Comparison of ENCODE assay signal across 8 cellular contexts in genomic region chr1:31762726-31763670, GRCh38. TPM values are rescaled to one million over a fixed set of nuclear protein-coding genes. Genes with fewer than 3 reads are reported as not detected.
DNase-seq lines count a peak whose midpoint lies in the region; ATAC-seq and TF ChIP-seq lines count a peak whose summit lies in the region.

No MANE protein-coding gene starts in this region.

- H3K27ac Mint-ChIP-seq in HFFc6 = peak overlapping the region; percentile 82; the same call in 1 of the 2 replicates

- no peaks in the 10 kb centered on the region for H3K9me3 Mint-ChIP-seq in HFFc6

- peak overlapping the region in 10 of 11 experiments; percentile 56 to 82 (median 68); a peak in 18 of 22 replicates for H3K9ac ChIP-seq in BLaER1 treated with 17β-estradiol and CSF1 and Interleukin-3, amounts not matched to agents 10 nM and 100 nM
- H3K9ac ChIP-seq in OCI-LY1 (ENCODE audit: low read length) (peak overlapping the region; percentile 45), muscle layer of colon (ENCODE audit: low read length) (no peak overlapping the region)

- H3K4me1 Mint-ChIP-seq in HFFc6 (ENCODE audit: low read depth) = peaks cover 41% of the 10 kb centered on the region

- peak overlapping the region; percentile 89 for H3K4me3 Mint-ChIP-seq in HFFc6

- H4K20me1 ChIP-seq in BLaER1 treated with 17β-estradiol and CSF1 and Interleukin-3, amounts not matched to agents 10 nM and 100 nM = peaks cover 0 to 58% (median 12%) of the 10 kb centered on the region in 11 experiments; a peak in 11 of 22 replicates
- H4K20me1 ChIP-seq in OCI-LY1 (ENCODE audit: insufficient read depth, low read length) = no peaks in the 10 kb centered on the region

- H3K4me2 ChIP-seq in BLaER1 treated with 17β-estradiol and CSF1 and Interleukin-3, amounts not matched to agents 10 nM and 100 nM = peak overlapping the region; percentile 90 to 100 (median 99)
- peak overlapping the region; percentile 86 for H3K4me2 ChIP-seq in OCI-LY1 (ENCODE audit: low read length)

- H3K9me2 ChIP-seq in OCI-LY1 (ENCODE audit: low read depth, low read length) = no peaks in the 10 kb centered on the region

- no peaks in the 10 kb centered on the region for H3K9me3 ChIP-seq in BLaER1 treated with 17β-estradiol and CSF1 and Interleukin-3, amounts not matched to agents 10 nM and 100 nM (replicated peaks in 1 of 11)
- H3K9me3 ChIP-seq in OCI-LY1 (ENCODE audit: low read length) (no peaks in the 10 kb centered on the region), muscle layer of colon (ENCODE audit: low read length) (no peaks in the 10 kb centered on the region)

- H3K36me3 Mint-ChIP-seq in HFFc6 (ENCODE audit: low read depth) = no peaks in the 10 kb centered on the region

- ATAC-seq in HG02623 (IDR thresholded peaks at IDR 0.05; ENCODE audit: unreplicated experiment) = no peak

- H3K27ac ChIP-seq in BLaER1 treated with 17β-estradiol and CSF1 and Interleukin-3, amounts not matched to agents 10 nM and 100 nM = no peak overlapping the region; a peak in 1 of 22 replicates
- H3K27ac ChIP-seq in OCI-LY1 (ENCODE audit: low read depth, low read length, poor library complexity, severe bottlenecking) (no peak overlapping the region), muscle layer of colon (ENCODE audit: low read depth, low read length) (no peak overlapping the region)

- peak; percentile 80 for TF ChIP-seq CTCF in HFFc6 (IDR thresholded peaks at IDR 0.05)
- peak; percentile 69 for TF ChIP-seq CTCF in OCI-LY1 (IDR thresholded peaks at IDR 0.05; ENCODE audit: low read length)

- DNase-seq in HFFc6 (peak; percentile 33), activated T-cell treated with anti-CD3 and anti-CD28 coated beads for 48 hours (ENCODE audit: low read depth) (peak; percentile 73), erythroblast (lab: John Stamatoyannopoulos, UW) (peak; percentile 26 to 37)
- DNase-seq in stimulated activated naive CD4-positive, alpha-beta T cell treated with Interleukin-2 at 50 U/mL for 16 hours (lab: John Stamatoyannopoulos, UW) = peak; percentile 59

- H3K4me1 ChIP-seq in BLaER1 treated with 17β-estradiol and CSF1 and Interleukin-3, amounts not matched to agents 10 nM and 100 nM = peaks cover 23 to 71% (median 57%) of the 10 kb centered on the region in 10 experiments
- peaks cover 39% of the 10 kb centered on the region for H3K4me1 ChIP-seq in OCI-LY1 (ENCODE audit: insufficient read depth, low read length, severe bottlenecking)
- H3K4me1 ChIP-seq in muscle layer of colon (ENCODE audit: insufficient read depth, low read length) = peaks cover 25% of the 10 kb centered on the region

- no peaks in the 10 kb centered on the region for H3F3A ChIP-seq in OCI-LY1 (ENCODE audit: insufficient read depth, low read length)

- H3K27me3 ChIP-seq in BLaER1 treated with 17β-estradiol and CSF1 and Interleukin-3, amounts not matched to agents 10 nM and 100 nM = peaks cover 9 to 64% (median 28%) of the 10 kb centered on the region in 11 experiments; a peak in 18 of 22 replicates
- H3K27me3 ChIP-seq in OCI-LY1 (ENCODE audit: insufficient read depth, low read length) (no peaks in the 10 kb centered on the region), muscle layer of colon (ENCODE audit: control insufficient read depth in 1 of 2, insufficient read depth in 2 of 2, low read length in 2 of 2) (peaks cover 4 to 35% of the 10 kb centered on the region in 2 donors)

- no peaks in the 10 kb centered on the region for H3K36me3 ChIP-seq in BLaER1 treated with 17β-estradiol and CSF1 and Interleukin-3, amounts not matched to agents 10 nM and 100 nM
- H3K36me3 ChIP-seq in OCI-LY1 (ENCODE audit: insufficient read depth, low read length) (no peaks in the 10 kb centered on the region), muscle layer of colon (ENCODE audit: insufficient read depth, low read length) (no peaks in the 10 kb centered on the region)

- H3K27me3 Mint-ChIP-seq in HFFc6 (ENCODE audit: insufficient read depth) = peaks cover 8% of the 10 kb centered on the region

- H3K79me2 ChIP-seq in OCI-LY1 (ENCODE audit: insufficient read depth, low read length) = no peaks in the 10 kb centered on the region

- no peak for TF ChIP-seq POLR2A in erythroblast (IDR thresholded peaks at IDR 0.05; ENCODE audit: low read length)

- H2AFZ ChIP-seq in OCI-LY1 (ENCODE audit: low read length) = no peak overlapping the region

- peak overlapping the region; percentile 51 to 78 (median 69) for H3K4me3 ChIP-seq in BLaER1 treated with 17β-estradiol and CSF1 and Interleukin-3, amounts not matched to agents 10 nM and 100 nM
- H3K4me3 ChIP-seq in OCI-LY1 (ENCODE audit: low read depth, low read length, poor library complexity, severe bottlenecking) (peak overlapping the region; percentile 61), muscle layer of colon (ENCODE audit: low read depth in 1 of 2, low read length in 2 of 2) (peak overlapping the region; percentile 63 to 64)

RNA-seq across cellular contexts. Expression of gene ADGRB2, which starts 1.1 kb away (rescaled TPM):
- 1 to 10 TPM; 4.9 to 8.8 (median 6.4) TPM for total RNA-seq in HFFc6 (2021; fragmentation: NEBNext Ultra II Directional; extraction: Animal tissue kit (Norgen Biotek cat#: 25700))

RNA-seq across cellular contexts. Expression of gene SPOCD1, which starts 52.8 kb away (rescaled TPM):
- 10 to 100 TPM; 33.7 to 40.4 (median 35.8) TPM for total RNA-seq in HFFc6 (2021; fragmentation: NEBNext Ultra II Directional; extraction: Animal tissue kit (Norgen Biotek cat#: 25700))

RNA-seq across cellular contexts. Expression of gene COL16A1, which starts 59.2 kb away (rescaled TPM):
- 100 to 1,000 TPM in 1 of 6 experiments, 10 to 100 TPM in 5; 74.1 to 100 (median 87.6) TPM for total RNA-seq in HFFc6 (2021; fragmentation: NEBNext Ultra II Directional; extraction: Animal tissue kit (Norgen Biotek cat#: 25700))
